Comparison of ENCODE assay signal across 9 cellular contexts in the genomic region with DNA sequence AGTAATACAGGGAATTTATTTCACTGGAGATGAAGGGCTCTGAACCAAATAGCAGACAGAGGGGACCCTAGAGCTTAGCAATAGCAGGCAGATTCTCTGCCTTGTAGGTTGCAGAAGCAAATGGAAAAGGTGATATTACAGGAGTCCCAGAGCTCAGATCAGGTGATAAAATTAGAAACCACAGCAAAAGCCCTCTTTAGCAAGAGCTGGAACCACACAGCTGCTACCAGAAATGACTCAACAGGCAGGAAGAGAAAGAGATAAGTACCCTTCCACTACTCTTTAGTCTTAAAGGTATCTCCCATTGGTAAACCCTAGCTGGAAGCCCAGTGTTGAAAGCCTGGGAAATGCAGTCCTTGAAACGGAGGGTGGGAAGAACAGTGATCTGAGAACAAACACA.
A peak's percentile ranks its signal among the peaks of the same experiment; 100 is the strongest.
DNase-seq lines count a peak whose midpoint lies in the region; ATAC-seq and TF ChIP-seq lines count a peak whose summit lies in the region.
"Had no signal": no experiment of that assay in that cellular context is flagged by ENCODE, and none has a peak within 500 bp of the region (broad histone marks: within the 10 kb centered on the region; RNA-seq: fewer than 3 reads in every experiment).

No MANE protein-coding gene starts in this region.

- no peaks in the 10 kb centered on the region for H3K27me3 ChIP-seq in sigmoid colon
- no peaks in the 10 kb centered on the region for H3K27me3 ChIP-seq in effector memory CD4-positive, alpha-beta T cell (replicated peaks; ENCODE audit: control insufficient read depth, insufficient read depth, low read length, poor library complexity, severe bottlenecking)

- H3K9me3 ChIP-seq in sigmoid colon, result no peaks in the 10 kb centered on the region
- no peaks in the 10 kb centered on the region for H3K9me3 ChIP-seq in effector memory CD4-positive, alpha-beta T cell (ENCODE audit: control insufficient read depth, low read length)

- no peak overlapping the region for H3K27ac ChIP-seq in sigmoid colon
- H3K27ac ChIP-seq in effector memory CD4-positive, alpha-beta T cell (ENCODE audit: insufficient read depth, low read length, poor library complexity, severe bottlenecking), result no peak overlapping the region

- no peak for TF ChIP-seq EP300 in sigmoid colon (IDR thresholded peaks at IDR 0.05)

- no peaks in the 10 kb centered on the region for H3K4me1 ChIP-seq in sigmoid colon
- H3K4me1 ChIP-seq in effector memory CD4-positive, alpha-beta T cell (ENCODE audit: control insufficient read depth, insufficient read depth, low read length, poor library complexity, severe bottlenecking), result no peaks in the 10 kb centered on the region

- H3K36me3 ChIP-seq in sigmoid colon, result no peaks in the 10 kb centered on the region
- H3K36me3 ChIP-seq in effector memory CD4-positive, alpha-beta T cell (ENCODE audit: control insufficient read depth, insufficient read depth, low read length), result no peaks in the 10 kb centered on the region

- DNase-seq in choroid plexus epithelial cell (ENCODE audit: low read depth) (peak; percentile 54), NCI-H345 (lab: John Stamatoyannopoulos, UW) (no peak), COLO668 (lab: John Stamatoyannopoulos, UW; ENCODE audit: unreplicated experiment) (no peak), sigmoid colon (no peak)
- no peak for DNase-seq in effector memory CD4-positive, alpha-beta T cell
- DNase-seq: NCI-H1092 treated with DMSO at 0.1 percent for 48 hours had no signal

- ATAC-seq in GM18858 (IDR thresholded peaks at IDR 0.05; ENCODE audit: unreplicated experiment), result peak; percentile 100
- ATAC-seq in GM21423 (IDR thresholded peaks at IDR 0.05; ENCODE audit: unreplicated experiment), result peak; percentile 97
- peak; percentile 95 for ATAC-seq in HG03342 (IDR thresholded peaks at IDR 0.05; ENCODE audit: unreplicated experiment)

- no peak for TF ChIP-seq POLR2A in sigmoid colon (IDR thresholded peaks at IDR 0.05)

- H3K4me3 ChIP-seq in choroid plexus epithelial cell (ENCODE audit: low read depth, low read length) (no peak overlapping the region), sigmoid colon (no peak overlapping the region)
- no peak overlapping the region for H3K4me3 ChIP-seq in effector memory CD4-positive, alpha-beta T cell (ENCODE audit: insufficient read depth, low read depth, low read length, poor library complexity, severe bottlenecking)

- TF ChIP-seq CTCF in choroid plexus epithelial cell (conservative IDR thresholded peaks at IDR 0.05; ENCODE audit: low read depth, low read length), result no peak
- no peak for TF ChIP-seq CTCF in sigmoid colon (IDR thresholded peaks at IDR 0.05)

- 67 to 69% methylated on average over 1 of the region's 1 CpG for WGBS in sigmoid colon, 2 donors

- intact Hi-C loops in sigmoid colon (cut with DNase I), result no loop called here
